Comparison of ENCODE assay signal across 7 cellular contexts in genomic region chr9:101923451-101923850, GRCh38.
"Had no signal": no experiment of that assay in that cellular context is flagged by ENCODE, and none has a peak within 500 bp of the region (broad histone marks: within the 10 kb centered on the region; RNA-seq: fewer than 3 reads in every experiment).

No MANE protein-coding gene starts in this region.

- H3K4me2 ChIP-seq: GM23338 had no signal

- DNase-seq: H9, HCEC 1CT, KBM-7 had no signal

- ATAC-seq: GM23338, HepG2 had no signal

- H3K27me3 Mint-ChIP-seq: IgD-negative memory B cell had no signal

- H3K4me3 ChIP-seq: GM23338 had no signal

- H3K36me3 Mint-ChIP-seq: IgD-negative memory B cell had no signal

- H3K9me3 Mint-ChIP-seq: H9 had no signal

- H3K4me3 Mint-ChIP-seq: GM23338, H9, IgD-negative memory B cell had no signal

- H3K4me1 Mint-ChIP-seq: GM23338, H9, IgD-negative memory B cell had no signal

- H3K27ac Mint-ChIP-seq: GM23338, H9, IgD-negative memory B cell had no signal

- H2AFZ ChIP-seq: GM23338 had no signal

- H3K27ac ChIP-seq: HL-60 had no signal
